23 cellular contexts compared by ENCODE assay signal in the genomic region with DNA sequence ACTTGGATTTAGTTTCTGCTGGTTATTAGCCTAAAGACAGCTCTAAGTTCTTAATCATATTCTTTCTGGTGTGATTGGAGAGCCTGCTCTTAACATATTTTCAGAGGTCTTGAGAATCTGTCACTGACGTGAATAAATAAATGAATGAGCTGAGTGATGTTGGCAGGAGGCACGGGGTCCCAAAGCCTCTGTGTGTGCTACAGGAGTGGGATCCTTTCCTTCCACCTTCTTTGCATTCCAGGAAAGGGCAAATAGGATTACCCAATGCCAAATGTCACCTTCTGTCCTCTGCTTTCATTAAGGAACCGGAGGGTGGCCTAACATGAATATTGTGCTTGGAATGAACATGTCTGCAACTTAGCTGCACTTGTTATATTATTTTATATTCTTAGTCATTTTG. TPM values are rescaled to one million over a fixed set of nuclear protein-coding genes. Genes with fewer than 3 reads are reported as not detected.
DNase-seq lines count a peak whose midpoint lies in the region; ATAC-seq and TF ChIP-seq lines count a peak whose summit lies in the region.
"Had no signal": no experiment of that assay in that cellular context is flagged by ENCODE, and none has a peak within 500 bp of the region (broad histone marks: within the 10 kb centered on the region; RNA-seq: fewer than 3 reads in every experiment).

No MANE protein-coding gene starts in this region.

- POLR2A ChIA-PET in CD4-positive, alpha-beta T cell (lab: Charles Lee): interaction anchor here (0.7 to 1.3 kb wide), 2 partner anchors 32 to 74 kb away, joined by 3 to 4 read pairs; no protein-coding TSS in a partner anchor

- H3K79me2 ChIP-seq in neural progenitor cell (ENCODE audit: low read depth): no peaks in the 10 kb centered on the region

- no peaks in the 10 kb centered on the region for H3K27me3 Mint-ChIP-seq in CD4-positive, alpha-beta T cell
- no peaks in the 10 kb centered on the region for H3K27me3 Mint-ChIP-seq in dendritic cell treated with granulocyte-macrophage colony-stimulating factor and Interleukin-4, amounts not matched to agents 40 ng/mL and 50 ng/mL, for 4 days
- no peaks in the 10 kb centered on the region for H3K27me3 Mint-ChIP-seq in neural progenitor cell (ENCODE audit: insufficient read depth, low read depth)
- H3K27me3 Mint-ChIP-seq: activated CD4-positive, alpha-beta T cell treated with anti-CD3 and anti-CD28 coated beads, Interleukin-2, amount 10 ng/mL, durations not matched to agents 7 days and 5 days; activated naive CD4-positive, alpha-beta T cell treated with anti-CD3 and anti-CD28 coated beads, Interleukin-2, amount 10 ng/mL, durations not matched to agents 7 days and 5 days had no signal

- peak overlapping the region; percentile 38 for H3K27ac Mint-ChIP-seq in CD4-positive, alpha-beta T cell
- H3K27ac Mint-ChIP-seq in dendritic cell treated with granulocyte-macrophage colony-stimulating factor and Interleukin-4, amounts not matched to agents 40 ng/mL and 50 ng/mL, for 4 days: peak overlapping the region; percentile 86
- H3K27ac Mint-ChIP-seq in neural progenitor cell: no peak overlapping the region
- H3K27ac Mint-ChIP-seq: activated CD4-positive, alpha-beta T cell treated with anti-CD3 and anti-CD28 coated beads, Interleukin-2, amount 10 ng/mL, durations not matched to agents 7 days and 5 days; activated naive CD4-positive, alpha-beta T cell treated with anti-CD3 and anti-CD28 coated beads, Interleukin-2, amount 10 ng/mL, durations not matched to agents 7 days and 5 days; activated T-helper 1 cell treated with anti-CD3 and anti-CD28 coated beads, Interleukin-12 subunit alpha, Interleukin-12 subunit beta, Interleukin-2, Interleukin-4 antibody, amounts not matched to agents 30 ng/mL and 10 ng/mL and 1 ng/mL, durations not matched to agents 14 hours and 24 hours and 36 hours; H9; T-helper 2 cell treated with Interferon-gamma antibody and Interleukin-4, amounts not matched to agents 5 μg/mL and 100 μg/mL, for 36 hours had no signal

- no peak overlapping the region for H3K4me3 Mint-ChIP-seq in CD4-positive, alpha-beta T cell
- no peak overlapping the region for H3K4me3 Mint-ChIP-seq in dendritic cell treated with granulocyte-macrophage colony-stimulating factor and Interleukin-4, amounts not matched to agents 40 ng/mL and 50 ng/mL, for 4 days
- H3K4me3 Mint-ChIP-seq in neural progenitor cell: no peak overlapping the region
- H3K4me3 Mint-ChIP-seq: activated CD4-positive, alpha-beta T cell treated with anti-CD3 and anti-CD28 coated beads, Interleukin-2, amount 10 ng/mL, durations not matched to agents 7 days and 5 days; activated naive CD4-positive, alpha-beta T cell treated with anti-CD3 and anti-CD28 coated beads, Interleukin-2, amount 10 ng/mL, durations not matched to agents 7 days and 5 days; activated T-helper 1 cell treated with anti-CD3 and anti-CD28 coated beads, Interleukin-12 subunit alpha, Interleukin-12 subunit beta, Interleukin-2, Interleukin-4 antibody, amounts not matched to agents 30 ng/mL and 10 ng/mL and 1 ng/mL, durations not matched to agents 14 hours and 24 hours and 36 hours; H9; T-helper 2 cell treated with Interferon-gamma antibody and Interleukin-4, amounts not matched to agents 5 μg/mL and 100 μg/mL, for 36 hours had no signal

- no peak overlapping the region for H2AFZ ChIP-seq in neural progenitor cell (replicated peaks)

- H3K4me2 ChIP-seq in neural progenitor cell: peak overlapping the region; percentile 8

- no peak overlapping the region for H3K9ac ChIP-seq in neural progenitor cell

- H3K36me3 Mint-ChIP-seq in CD4-positive, alpha-beta T cell (ENCODE audit: low read depth): peaks cover 76% of the 10 kb centered on the region
- H3K36me3 Mint-ChIP-seq in dendritic cell treated with granulocyte-macrophage colony-stimulating factor and Interleukin-4, amounts not matched to agents 40 ng/mL and 50 ng/mL, for 4 days (ENCODE audit: low read depth): peaks cover 41% of the 10 kb centered on the region
- no peaks in the 10 kb centered on the region for H3K36me3 Mint-ChIP-seq in neural progenitor cell

- H3K4me3 ChIP-seq in neural progenitor cell: no peak overlapping the region
- H3K4me3 ChIP-seq: BLaER1 treated with 17β-estradiol and CSF1 and Interleukin-3, amounts not matched to agents 10 nM and 100 nM; cardiac muscle cell; esophagus squamous epithelium; MG63; transverse colon had no signal

- peaks cover 23% of the 10 kb centered on the region for H3K4me1 Mint-ChIP-seq in CD4-positive, alpha-beta T cell (ENCODE audit: low read depth)
- peaks cover 62% of the 10 kb centered on the region for H3K4me1 Mint-ChIP-seq in dendritic cell treated with granulocyte-macrophage colony-stimulating factor and Interleukin-4, amounts not matched to agents 40 ng/mL and 50 ng/mL, for 4 days (ENCODE audit: low read depth)
- H3K4me1 Mint-ChIP-seq in neural progenitor cell: peaks cover 39% of the 10 kb centered on the region

- H3K36me3 ChIP-seq in neural progenitor cell: no peaks in the 10 kb centered on the region
- H3K36me3 ChIP-seq: cardiac muscle cell, MG63, transverse colon had no signal

- CTCF ChIA-PET in CD4-positive, alpha-beta T cell (lab: Charles Lee): no interaction called here

- H3K27me3 ChIP-seq in CD4-positive, alpha-beta T cell (ENCODE audit: control insufficient read depth, insufficient read depth, low read length): no peaks in the 10 kb centered on the region
- no peaks in the 10 kb centered on the region for H3K27me3 ChIP-seq in neural progenitor cell
- H3K27me3 ChIP-seq: BLaER1 treated with 17β-estradiol and CSF1 and Interleukin-3, amounts not matched to agents 10 nM and 100 nM; cardiac muscle cell; esophagus squamous epithelium; MG63; transverse colon had no signal

- no peak for ATAC-seq in CD4-positive, alpha-beta T cell (ENCODE audit: poor library complexity)

- no peak for TF ChIP-seq CTCF in CD4-positive, alpha-beta T cell (IDR thresholded peaks at IDR 0.05)
- TF ChIP-seq CTCF in neural progenitor cell (IDR thresholded peaks at IDR 0.05): no peak

- no peak overlapping the region for H3K27ac ChIP-seq in CD4-positive, alpha-beta T cell (ENCODE audit: low read depth, low read length)
- no peak overlapping the region for H3K27ac ChIP-seq in neural progenitor cell
- H3K27ac ChIP-seq: cardiac muscle cell, transverse colon, VCaP had no signal

- intact Hi-C loops in CD4-positive, alpha-beta T cell (cut with DNase I, micrococcal nuclease): loop anchor here in 1 of 2 experiments (5.0 to 10.0 kb wide), 2 partner anchors 45 to 367 kb away; no protein-coding TSS in a partner anchor
- intact Hi-C loops in dendritic cell treated with granulocyte-macrophage colony-stimulating factor and Interleukin-4, amounts not matched to agents 40 ng/mL and 50 ng/mL, for 4 days (cut with micrococcal nuclease): loop anchor here (5.0 kb wide), 2 partner anchors 50 to 110 kb away; no protein-coding TSS in a partner anchor

- no peaks in the 10 kb centered on the region for H3K9me3 Mint-ChIP-seq in CD4-positive, alpha-beta T cell
- H3K9me3 Mint-ChIP-seq in dendritic cell treated with granulocyte-macrophage colony-stimulating factor and Interleukin-4, amounts not matched to agents 40 ng/mL and 50 ng/mL, for 4 days: no peaks in the 10 kb centered on the region
- H3K9me3 Mint-ChIP-seq in neural progenitor cell: no peaks in the 10 kb centered on the region
- H3K9me3 Mint-ChIP-seq: activated CD4-positive, alpha-beta T cell treated with anti-CD3 and anti-CD28 coated beads, Interleukin-2, amount 10 ng/mL, durations not matched to agents 7 days and 5 days; activated naive CD4-positive, alpha-beta T cell treated with anti-CD3 and anti-CD28 coated beads, Interleukin-2, amount 10 ng/mL, durations not matched to agents 7 days and 5 days; activated T-helper 1 cell treated with anti-CD3 and anti-CD28 coated beads, Interleukin-12 subunit alpha, Interleukin-12 subunit beta, Interleukin-2, Interleukin-4 antibody, amounts not matched to agents 30 ng/mL and 10 ng/mL and 1 ng/mL, durations not matched to agents 14 hours and 24 hours and 36 hours; H9; T-helper 2 cell treated with Interferon-gamma antibody and Interleukin-4, amounts not matched to agents 5 μg/mL and 100 μg/mL, for 36 hours had no signal

- H3F3A ChIP-seq in neural progenitor cell (ENCODE audit: low read depth): no peaks in the 10 kb centered on the region

- DNase-seq in CD4-positive, alpha-beta T cell: no peak
- DNase-seq in NCI-H524 treated with DMSO at 0.1 percent for 48 hours (lab: John Stamatoyannopoulos, UW) (peak; percentile 96), neural progenitor cell (ENCODE audit: low spot score) (no peak), SIG-M5 treated with dmso at 0.1 percent for 504 hours (lab: John Stamatoyannopoulos, UW; ENCODE audit: unreplicated experiment) (no peak), NCI-H2196 (lab: John Stamatoyannopoulos, UW; ENCODE audit: unreplicated experiment) (no peak)
- DNase-seq in stimulated activated CD8-positive, alpha-beta memory T cell treated with anti-CD3 and anti-CD28 coated beads, Interleukin-4, amount 100 ng/mL, for 48 hours: no peak
- DNase-seq: activated CD4-positive, alpha-beta T cell treated with anti-CD3 and anti-CD28 coated beads, Interleukin-2, amount 10 ng/mL, durations not matched to agents 7 days and 5 days; activated naive CD4-positive, alpha-beta T cell treated with anti-CD3 and anti-CD28 coated beads, Interleukin-2, amount 10 ng/mL, durations not matched to agents 7 days and 5 days; DND-41; esophagus squamous epithelium; foreskin melanocyte; H9; KG1; NK-92 treated with Interleukin-12 subunit alpha and Interleukin-12 subunit beta, amount 100 ng/mL, for 24 hours; occipital lobe; transverse colon had no signal

- no peaks in the 10 kb centered on the region for H3K9me3 ChIP-seq in CD4-positive, alpha-beta T cell (ENCODE audit: control insufficient read depth, low read length)
- H3K9me3 ChIP-seq in neural progenitor cell (ENCODE audit: low read depth): no peaks in the 10 kb centered on the region
- H3K9me3 ChIP-seq: BLaER1 treated with 17β-estradiol and CSF1 and Interleukin-3, amounts not matched to agents 10 nM and 100 nM; esophagus squamous epithelium; MG63; transverse colon had no signal

- H3K4me1 ChIP-seq in neural progenitor cell: peaks cover 9% of the 10 kb centered on the region
- H3K4me1 ChIP-seq: esophagus squamous epithelium, transverse colon had no signal

- no peaks in the 10 kb centered on the region for H4K20me1 ChIP-seq in neural progenitor cell (ENCODE audit: low read depth)
- H4K20me1 ChIP-seq: BLaER1 treated with 17β-estradiol and CSF1 and Interleukin-3, amounts not matched to agents 10 nM and 100 nM had no signal

RNA-seq across cellular contexts. Expression of a gene that starts 53.1 kb away (rescaled TPM):
- 100 to 1,000 TPM; 166 to 170 TPM for total RNA-seq in CD4-positive, alpha-beta T cell
- 81.3 and 102 TPM in 2 replicates for total RNA-seq in neural progenitor cell (ENCODE audit: low replicate concordance)
